In the genomic region with DNA sequence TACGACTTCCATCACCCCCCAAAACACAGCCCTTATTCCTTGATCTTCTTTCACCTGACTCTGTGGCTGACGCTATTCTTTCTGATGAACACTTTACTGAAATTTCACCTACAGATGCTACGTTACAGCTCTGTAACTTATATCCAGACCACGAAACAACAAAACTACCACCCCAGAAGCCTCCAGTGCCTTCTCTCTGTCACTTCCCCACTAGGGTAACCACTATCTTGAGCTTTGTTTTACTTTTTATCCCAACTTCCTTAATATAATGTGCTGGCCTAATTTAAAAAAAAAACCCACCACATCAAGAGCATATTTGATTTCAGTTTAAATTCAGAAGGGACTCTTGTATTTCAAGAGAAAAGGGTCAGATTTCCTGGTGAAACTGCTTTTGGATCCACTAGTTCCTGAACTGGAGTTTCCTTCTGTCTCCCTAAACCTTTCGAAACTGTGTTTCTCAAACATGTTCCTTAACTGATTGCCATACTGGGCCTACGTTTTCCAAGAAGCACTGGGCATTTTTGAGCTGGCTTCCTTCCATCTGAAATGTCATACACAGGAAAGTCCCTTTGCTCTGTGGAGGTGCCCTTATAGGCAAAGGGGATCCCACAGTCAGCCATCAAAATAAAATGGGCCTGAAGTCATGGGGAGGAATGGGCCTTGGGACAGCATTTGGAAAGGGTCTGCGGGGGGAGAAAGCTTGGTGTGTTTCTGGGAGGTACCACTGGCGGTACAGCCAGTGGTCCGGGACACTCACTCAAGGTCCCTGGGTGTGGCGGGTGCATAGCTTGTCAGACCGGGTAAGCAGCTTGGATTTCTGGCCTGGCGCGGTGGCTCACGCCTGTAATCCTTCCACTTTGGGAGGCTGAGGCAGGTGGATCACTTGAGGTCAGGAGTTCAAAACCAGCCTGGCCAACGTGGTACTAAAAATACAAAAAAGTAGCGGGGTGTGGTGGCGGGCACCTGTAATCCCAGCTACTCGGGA, we compare ENCODE assay signal across 17 cellular contexts. TPM values are rescaled to one million over a fixed set of nuclear protein-coding genes. Genes with fewer than 3 reads are reported as not detected.
DNase-seq lines count a peak whose midpoint lies in the region; ATAC-seq and TF ChIP-seq lines count a peak whose summit lies in the region.
"Had no signal": no experiment of that assay in that cellular context is flagged by ENCODE, and none has a peak within 500 bp of the region (broad histone marks: within the 10 kb centered on the region; RNA-seq: fewer than 3 reads in every experiment).

No MANE protein-coding gene starts in this region.

- peaks cover 14% of the 10 kb centered on the region for H3K36me3 Mint-ChIP-seq in activated CD4-positive, alpha-beta T cell treated with anti-CD3 and anti-CD28 coated beads, Interleukin-2, amount 10 ng/mL, durations not matched to agents 24 days and 14 days (ENCODE audit: low read depth)
- H3K36me3 Mint-ChIP-seq in endodermal cell (ENCODE audit: low read depth) = no peaks in the 10 kb centered on the region
- H3K36me3 Mint-ChIP-seq in stimulated activated memory B cell treated with anti-CD40 and anti-IgM and Interleukin-4, amounts not matched to agents 10 μg/mL and 1 μg/mL and 100 μg/mL, for 72 hours = no peaks in the 10 kb centered on the region

- H3K4me3 ChIP-seq in SJCRH30 (no peak overlapping the region), endodermal cell (ENCODE audit: low read length) (no peak overlapping the region), gastroesophageal sphincter (no peak overlapping the region)
- H3K4me3 ChIP-seq: breast epithelium, GM23338, pancreas, thoracic aorta had no signal

- H3K4me1 Mint-ChIP-seq in activated CD4-positive, alpha-beta T cell treated with anti-CD3 and anti-CD28 coated beads, Interleukin-2, amount 10 ng/mL, durations not matched to agents 24 days and 14 days = peaks cover 38% of the 10 kb centered on the region
- H3K4me1 Mint-ChIP-seq in endodermal cell = peaks cover 6% of the 10 kb centered on the region
- H3K4me1 Mint-ChIP-seq in stimulated activated memory B cell treated with anti-CD40 and anti-IgM and Interleukin-4, amounts not matched to agents 10 μg/mL and 1 μg/mL and 100 μg/mL, for 72 hours = peaks cover 19% of the 10 kb centered on the region
- H3K4me1 Mint-ChIP-seq: GM23338 had no signal

- 89 to 90% methylated on average over 18 of the region's 18 CpGs for WGBS in endodermal cell (ENCODE audit: insufficient coverage in 1 of 2, insufficient read length in 1 of 2), 2 experiments
- WGBS in gastroesophageal sphincter (ENCODE audit: low coverage in 1 of 2), 2 donors = 68 to 82% methylated on average over 5 to 9 of the region's 18 CpGs

- H3K9me3 ChIP-seq in SJCRH30 (replicated peaks) = no peaks in the 10 kb centered on the region
- no peaks in the 10 kb centered on the region for H3K9me3 ChIP-seq in endodermal cell (ENCODE audit: control insufficient read depth, low read length)
- no peaks in the 10 kb centered on the region for H3K9me3 ChIP-seq in gastroesophageal sphincter
- H3K9me3 ChIP-seq: breast epithelium, pancreas, thoracic aorta had no signal

- H3K36me3 ChIP-seq in SJCRH30 (no peaks in the 10 kb centered on the region), endodermal cell (ENCODE audit: control insufficient read depth, insufficient read depth, low read length) (no peaks in the 10 kb centered on the region), gastroesophageal sphincter (no peaks in the 10 kb centered on the region)
- H3K36me3 ChIP-seq: breast epithelium, pancreas, thoracic aorta had no signal

- peak overlapping the region; percentile 76 for H3K27ac Mint-ChIP-seq in activated CD4-positive, alpha-beta T cell treated with anti-CD3 and anti-CD28 coated beads, Interleukin-2, amount 10 ng/mL, durations not matched to agents 24 days and 14 days
- no peak overlapping the region for H3K27ac Mint-ChIP-seq in endodermal cell
- H3K27ac Mint-ChIP-seq in stimulated activated memory B cell treated with anti-CD40 and anti-IgM and Interleukin-4, amounts not matched to agents 10 μg/mL and 1 μg/mL and 100 μg/mL, for 72 hours = peak overlapping the region; percentile 31
- H3K27ac Mint-ChIP-seq: GM23338 had no signal

- no peak overlapping the region for H3K9ac ChIP-seq in endodermal cell (ENCODE audit: extremely low read depth, low read length, poor library complexity, severe bottlenecking)

- no peak for ATAC-seq in stimulated activated memory B cell treated with anti-CD40 and anti-IgM and Interleukin-4, amounts not matched to agents 10 μg/mL and 1 μg/mL and 100 μg/mL, for 72 hours
- no peak for ATAC-seq in gastroesophageal sphincter

- H3K27me3 ChIP-seq in SJCRH30 = no peaks in the 10 kb centered on the region
- no peaks in the 10 kb centered on the region for H3K27me3 ChIP-seq in endodermal cell (ENCODE audit: control insufficient read depth, insufficient read depth, low read length, poor library complexity, severe bottlenecking)
- H3K27me3 ChIP-seq in gastroesophageal sphincter = peaks cover 8% of the 10 kb centered on the region
- H3K27me3 ChIP-seq: breast epithelium, pancreas had no signal

- no peaks in the 10 kb centered on the region for H3K27me3 Mint-ChIP-seq in activated CD4-positive, alpha-beta T cell treated with anti-CD3 and anti-CD28 coated beads, Interleukin-2, amount 10 ng/mL, durations not matched to agents 24 days and 14 days
- peaks cover 11% of the 10 kb centered on the region for H3K27me3 Mint-ChIP-seq in endodermal cell (ENCODE audit: insufficient read depth)
- H3K27me3 Mint-ChIP-seq in stimulated activated memory B cell treated with anti-CD40 and anti-IgM and Interleukin-4, amounts not matched to agents 10 μg/mL and 1 μg/mL and 100 μg/mL, for 72 hours = peaks cover 8% of the 10 kb centered on the region

- peak overlapping the region; percentile 4 for H3K27ac ChIP-seq in SJCRH30
- H3K27ac ChIP-seq in endodermal cell (ENCODE audit: low read depth, low read length) = no peak overlapping the region
- H3K27ac ChIP-seq in gastroesophageal sphincter = peak overlapping the region in 2 of 4 donors; percentile 40 to 65
- H3K27ac ChIP-seq: pancreas, thoracic aorta had no signal

- H3K4me1 ChIP-seq in SJCRH30 = peaks cover 62% of the 10 kb centered on the region
- no peaks in the 10 kb centered on the region for H3K4me1 ChIP-seq in endodermal cell (ENCODE audit: control insufficient read depth, insufficient read depth, low read length)
- H3K4me1 ChIP-seq in gastroesophageal sphincter = peaks cover 0 to 25% (median 7%) of the 10 kb centered on the region in 3 donors
- H3K4me1 ChIP-seq: breast epithelium, pancreas had no signal

- TF ChIP-seq EP300 in gastroesophageal sphincter (IDR thresholded peaks at IDR 0.05) = no peak

- peak overlapping the region; percentile 19 for H3K4me3 Mint-ChIP-seq in activated CD4-positive, alpha-beta T cell treated with anti-CD3 and anti-CD28 coated beads, Interleukin-2, amount 10 ng/mL, durations not matched to agents 24 days and 14 days
- H3K4me3 Mint-ChIP-seq in endodermal cell = no peak overlapping the region
- no peak overlapping the region for H3K4me3 Mint-ChIP-seq in stimulated activated memory B cell treated with anti-CD40 and anti-IgM and Interleukin-4, amounts not matched to agents 10 μg/mL and 1 μg/mL and 100 μg/mL, for 72 hours
- H3K4me3 Mint-ChIP-seq: GM23338 had no signal

- TF ChIP-seq CTCF in endodermal cell (conservative IDR thresholded peaks at IDR 0.05) (no peak), gastroesophageal sphincter (IDR thresholded peaks at IDR 0.05) (no peak)

- DNase-seq in activated CD4-positive, alpha-beta T cell treated with anti-CD3 and anti-CD28 coated beads, Interleukin-2, amount 10 ng/mL, durations not matched to agents 24 days and 14 days = no peak
- no peak for DNase-seq in activated CD4-positive, alpha-beta T cell treated with anti-CD3 and anti-CD28 coated beads for 4 hours
- DNase-seq in SJCRH30 (no peak), endodermal cell (peak; percentile 24), ecto neural progenitor cell (ENCODE audit: low spot score) (no peak), cortex of kidney (lab: John Stamatoyannopoulos, UW) (no peak)
- DNase-seq: kidney glomerular epithelial cell; MM.1S; pancreas; stimulated activated CD4-positive, alpha-beta T cell treated with anti-CD3 and anti-CD28 coated beads, Interleukin-4, amount 100 ng/mL, for 24 hours; SW 1271 had no signal

- TF ChIP-seq POLR2A in gastroesophageal sphincter (IDR thresholded peaks at IDR 0.05) = no peak

- no peaks in the 10 kb centered on the region for H3K9me3 Mint-ChIP-seq in activated CD4-positive, alpha-beta T cell treated with anti-CD3 and anti-CD28 coated beads, Interleukin-2, amount 10 ng/mL, durations not matched to agents 24 days and 14 days
- H3K9me3 Mint-ChIP-seq in endodermal cell = no peaks in the 10 kb centered on the region
- H3K9me3 Mint-ChIP-seq in stimulated activated memory B cell treated with anti-CD40 and anti-IgM and Interleukin-4, amounts not matched to agents 10 μg/mL and 1 μg/mL and 100 μg/mL, for 72 hours = no peaks in the 10 kb centered on the region
- H3K9me3 Mint-ChIP-seq: GM23338 had no signal

- intact Hi-C loops in activated CD4-positive, alpha-beta T cell treated with anti-CD3 and anti-CD28 coated beads, Interleukin-2, amount 10 ng/mL, durations not matched to agents 24 days and 14 days (cut with micrococcal nuclease) = no loop called here

RNA-seq across cellular contexts. Expression of gene RTF2, which starts 25.8 kb away (rescaled TPM):
- 92.3 and 96.5 TPM in 2 replicates for total RNA-seq in activated CD4-positive, alpha-beta T cell treated with anti-CD3 and anti-CD28 coated beads, Interleukin-2, amount 10 ng/mL, durations not matched to agents 24 days and 14 days
- total RNA-seq in SJCRH30 (2014; rRNA removed; shearing (Covaris generic)) = 188 and 199 TPM in 2 replicates
- total RNA-seq in endodermal cell (10 to 100 TPM; 63.0 to 65.1 TPM), gastroesophageal sphincter (10 to 100 TPM; 83.7 to 96.1 (median 90.3) TPM)
- 64.4 TPM for polyA plus RNA-seq in endodermal cell (2013, experiment 1 of 2)
- polyA plus RNA-seq in endodermal cell (2013, experiment 2 of 2) = 63.0 TPM

RNA-seq across cellular contexts. Expression of gene CASS4, which starts 30.6 kb away (rescaled TPM):
- 2.8 and 3.1 TPM in 2 replicates for total RNA-seq in activated CD4-positive, alpha-beta T cell treated with anti-CD3 and anti-CD28 coated beads, Interleukin-2, amount 10 ng/mL, durations not matched to agents 24 days and 14 days
- 4.9 and 5.1 TPM in 2 replicates for total RNA-seq in SJCRH30 (2014; rRNA removed; shearing (Covaris generic))
- not detected for total RNA-seq in endodermal cell
- polyA plus RNA-seq in endodermal cell (2013, experiment 1 of 2) = 0.11 TPM
- polyA plus RNA-seq in endodermal cell (2013, experiment 2 of 2) = 0.12 TPM
- 1 to 10 TPM; 1.2 to 9.0 (median 4.4) TPM for total RNA-seq in gastroesophageal sphincter
- total RNA-seq: A172, GM23338 had no signal
- polyA plus RNA-seq: GM23338 had no signal

RNA-seq across cellular contexts. Expression of gene CSTF1, which starts 50.2 kb away (rescaled TPM):
- 52.2 and 52.5 TPM in 2 replicates for total RNA-seq in activated CD4-positive, alpha-beta T cell treated with anti-CD3 and anti-CD28 coated beads, Interleukin-2, amount 10 ng/mL, durations not matched to agents 24 days and 14 days
- 158 and 167 TPM in 2 replicates for total RNA-seq in SJCRH30 (2014; rRNA removed; shearing (Covaris generic))
- 10 to 100 TPM; 47.9 to 50.1 TPM for total RNA-seq in endodermal cell
- 45.1 TPM for polyA plus RNA-seq in endodermal cell (2013, experiment 1 of 2)
- polyA plus RNA-seq in endodermal cell (2013, experiment 2 of 2) = 39.7 TPM
- total RNA-seq in gastroesophageal sphincter = 10 to 100 TPM; 15.3 to 33.1 (median 22.4) TPM

RNA-seq across cellular contexts. Expression of gene AURKA, which starts 50.7 kb away (rescaled TPM):
- 42.3 and 42.6 TPM in 2 replicates for total RNA-seq in activated CD4-positive, alpha-beta T cell treated with anti-CD3 and anti-CD28 coated beads, Interleukin-2, amount 10 ng/mL, durations not matched to agents 24 days and 14 days
- total RNA-seq in SJCRH30 (2014; rRNA removed; shearing (Covaris generic)) = 225 and 240 TPM in 2 replicates
- total RNA-seq in endodermal cell (10 to 100 TPM; 56.3 to 85.9 TPM), gastroesophageal sphincter (1 to 10 TPM in 3 of 4 donors, under 1 TPM in 1; 0.54 to 2.5 (median 1.6) TPM)
- 64.2 TPM for polyA plus RNA-seq in endodermal cell (2013, experiment 1 of 2)
- 75.5 TPM for polyA plus RNA-seq in endodermal cell (2013, experiment 2 of 2)
